In genomic region chr12:9109213-9109522, GRCh38 we compare ENCODE assay signal across 8 cellular contexts. TPM values are rescaled to one million over a fixed set of nuclear protein-coding genes. Genes with fewer than 3 reads are reported as not detected.
"Had no signal": no experiment of that assay in that cellular context is flagged by ENCODE, and none has a peak within 500 bp of the region (broad histone marks: within the 10 kb centered on the region; RNA-seq: fewer than 3 reads in every experiment).

No MANE protein-coding gene starts in this region.

- ATAC-seq: K562 had no signal

- H3K27ac ChIP-seq: HL-60 had no signal

- H3K4me1 Mint-ChIP-seq: IgD-negative memory B cell had no signal

- DNase-seq: IMR-90, KBM-7, KG1 had no signal

- H3K27me3 Mint-ChIP-seq: IgD-negative memory B cell had no signal

- H3K4me3 ChIP-seq: K562 had no signal

- FAIRE-seq: HTR-8/SVneo, K562 had no signal

- H3K27ac Mint-ChIP-seq: IgD-negative memory B cell had no signal

- H3K4me3 Mint-ChIP-seq: IgD-negative memory B cell had no signal

RNA-seq across cellular contexts. Expression of gene A2M, which starts 6.6 kb away (rescaled TPM):
- total RNA-seq: HT-29 had no signal
- polyA plus RNA-seq: IgD-negative memory B cell had no signal
